ENCODE assay signal across 1 cellular context in the genomic region with DNA sequence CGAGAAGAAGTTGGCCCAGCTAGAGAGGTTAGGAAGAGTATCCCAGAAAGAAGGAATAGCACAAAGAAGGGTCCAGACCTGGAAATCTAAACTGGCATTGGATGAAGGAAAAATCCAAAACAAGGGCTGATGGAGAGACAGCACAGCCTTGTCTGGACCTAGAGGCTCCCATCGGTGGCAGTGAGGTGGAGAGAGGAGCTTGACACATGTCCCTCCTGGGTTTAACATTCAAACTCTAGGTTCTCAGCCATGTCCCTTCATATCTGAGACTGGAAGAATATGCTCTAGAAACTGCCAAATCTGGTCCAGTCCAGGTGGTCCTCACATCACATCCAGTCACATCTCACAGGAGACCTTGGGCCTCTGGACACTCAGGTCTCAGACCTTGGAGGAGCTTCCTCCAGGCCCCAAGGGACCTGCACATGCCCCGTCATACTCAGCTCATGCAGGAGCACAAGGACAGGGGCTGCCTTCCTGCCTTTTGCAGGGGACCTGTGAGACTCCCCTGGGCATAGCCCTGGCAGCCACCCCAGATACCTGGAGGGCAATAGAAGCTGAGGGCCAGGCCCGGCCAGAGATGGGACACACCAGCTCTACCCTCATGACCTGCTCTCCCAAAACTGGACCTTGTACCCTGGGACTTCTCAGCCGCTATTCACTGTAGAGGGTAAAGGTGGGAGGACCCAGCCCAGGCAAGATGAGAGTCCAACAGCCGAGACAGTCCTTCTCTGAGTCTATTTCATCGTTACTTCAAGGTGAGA.
TF ChIP-seq lines count a peak whose summit lies in the region.

No MANE protein-coding gene starts in this region.

TF ChIP-seq in WTC11, 78 proteins besides CTCF, POLR2A, EP300 and RAD21 (continued from another document):
- TF ChIP-seq, protein P1, sequence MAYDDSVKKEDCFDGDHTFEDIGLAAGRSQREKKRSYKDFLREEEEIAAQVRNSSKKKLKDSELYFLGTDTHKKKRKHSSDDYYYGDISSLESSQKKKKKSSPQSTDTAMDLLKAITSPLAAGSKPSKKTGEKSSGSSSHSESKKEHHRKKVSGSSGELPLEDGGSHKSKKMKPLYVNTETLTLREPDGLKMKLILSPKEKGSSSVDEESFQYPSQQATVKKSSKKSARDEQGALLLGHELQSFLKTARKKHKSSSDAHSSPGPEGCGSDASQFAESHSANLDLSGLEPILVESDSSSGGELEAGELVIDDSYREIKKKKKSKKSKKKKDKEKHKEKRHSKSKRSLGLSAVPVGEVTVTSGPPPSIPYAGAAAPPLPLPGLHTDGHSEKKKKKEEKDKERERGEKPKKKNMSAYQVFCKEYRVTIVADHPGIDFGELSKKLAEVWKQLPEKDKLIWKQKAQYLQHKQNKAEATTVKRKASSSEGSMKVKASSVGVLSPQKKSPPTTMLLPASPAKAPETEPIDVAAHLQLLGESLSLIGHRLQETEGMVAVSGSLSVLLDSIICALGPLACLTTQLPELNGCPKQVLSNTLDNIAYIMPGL (CRISPR knock-in tag; IDR thresholded peaks at IDR 0.05) = no peak
- TF ChIP-seq NFE2L1 (CRISPR knock-in tag; IDR thresholded peaks at IDR 0.05) = no peak
- TF ChIP-seq ZNF423 (CRISPR knock-in tag; IDR thresholded peaks at IDR 0.05) = no peak
- no peak for TF ChIP-seq ZNF512 (CRISPR knock-in tag; IDR thresholded peaks at IDR 0.05; ENCODE audit: borderline replicate concordance)
- TF ChIP-seq ZNF121 (CRISPR knock-in tag; IDR thresholded peaks at IDR 0.05) = no peak
- TF ChIP-seq, protein P2, sequence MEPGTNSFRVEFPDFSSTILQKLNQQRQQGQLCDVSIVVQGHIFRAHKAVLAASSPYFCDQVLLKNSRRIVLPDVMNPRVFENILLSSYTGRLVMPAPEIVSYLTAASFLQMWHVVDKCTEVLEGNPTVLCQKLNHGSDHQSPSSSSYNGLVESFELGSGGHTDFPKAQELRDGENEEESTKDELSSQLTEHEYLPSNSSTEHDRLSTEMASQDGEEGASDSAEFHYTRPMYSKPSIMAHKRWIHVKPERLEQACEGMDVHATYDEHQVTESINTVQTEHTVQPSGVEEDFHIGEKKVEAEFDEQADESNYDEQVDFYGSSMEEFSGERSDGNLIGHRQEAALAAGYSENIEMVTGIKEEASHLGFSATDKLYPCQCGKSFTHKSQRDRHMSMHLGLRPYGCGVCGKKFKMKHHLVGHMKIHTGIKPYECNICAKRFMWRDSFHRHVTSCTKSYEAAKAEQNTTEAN (CRISPR knock-in tag; IDR thresholded peaks at IDR 0.05) = no peak
- TF ChIP-seq TEAD4 (CRISPR knock-in tag; IDR thresholded peaks at IDR 0.05) = no peak
- TF ChIP-seq CBFB (CRISPR knock-in tag; IDR thresholded peaks at IDR 0.05; ENCODE audit: low read depth) = no peak
- TF ChIP-seq ZNF138 (CRISPR knock-in tag; conservative IDR thresholded peaks at IDR 0.05) = no peak
- no peak for TF ChIP-seq GTF2I (CRISPR knock-in tag; conservative IDR thresholded peaks at IDR 0.05)
- no peak for TF ChIP-seq SOX15 (CRISPR knock-in tag; IDR thresholded peaks at IDR 0.05)
- TF ChIP-seq, protein P3, sequence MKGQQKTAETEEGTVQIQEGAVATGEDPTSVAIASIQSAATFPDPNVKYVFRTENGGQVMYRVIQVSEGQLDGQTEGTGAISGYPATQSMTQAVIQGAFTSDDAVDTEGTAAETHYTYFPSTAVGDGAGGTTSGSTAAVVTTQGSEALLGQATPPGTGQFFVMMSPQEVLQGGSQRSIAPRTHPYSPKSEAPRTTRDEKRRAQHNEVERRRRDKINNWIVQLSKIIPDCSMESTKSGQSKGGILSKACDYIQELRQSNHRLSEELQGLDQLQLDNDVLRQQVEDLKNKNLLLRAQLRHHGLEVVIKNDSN (CRISPR knock-in tag; IDR thresholded peaks at IDR 0.05) = no peak
TF ChIP-seq in WTC11: peak in this region for 0.
